Comparison of ENCODE assay signal across 13 cellular contexts in genomic region chr13:63396746-63397145, GRCh38.
DNase-seq lines count a peak whose midpoint lies in the region; ATAC-seq and TF ChIP-seq lines count a peak whose summit lies in the region.
"Had no signal": no experiment of that assay in that cellular context is flagged by ENCODE, and none has a peak within 500 bp of the region (broad histone marks: within the 10 kb centered on the region; RNA-seq: fewer than 3 reads in every experiment).

No MANE protein-coding gene starts in this region.

- H3K4me1 ChIP-seq in osteoblast (ENCODE audit: insufficient read depth, low read length) = no peaks in the 10 kb centered on the region

- ATAC-seq in stimulated activated naive CD8-positive, alpha-beta T cell treated with anti-CD3 and anti-CD28 coated beads, Interleukin-15, Interleukin-2, amounts not matched to agents 100 U/mL and 50 U/mL, for 24 hours = peak; percentile 28
- no peak for ATAC-seq in stimulated activated naive CD8-positive, alpha-beta T cell treated with anti-CD3 and anti-CD28 coated beads, Interleukin-15, amount 100 ng/mL, for 72 hours

- H3K9me3 ChIP-seq in osteoblast (ENCODE audit: low read depth, low read length) = no peaks in the 10 kb centered on the region

- H3K9me3 Mint-ChIP-seq in stimulated activated naive CD8-positive, alpha-beta T cell treated with anti-CD3 and anti-CD28 coated beads, Interleukin-15, amount 100 ng/mL, for 72 hours = peaks cover 0 to 1% of the 10 kb centered on the region in 2 donors

- H3K36me3 ChIP-seq in osteoblast (ENCODE audit: insufficient read depth, low read length) = no peaks in the 10 kb centered on the region

- no peak overlapping the region for H3K27ac Mint-ChIP-seq in stimulated activated naive CD8-positive, alpha-beta T cell treated with anti-CD3 and anti-CD28 coated beads, Interleukin-15, amount 100 ng/mL, for 72 hours
- H3K27ac Mint-ChIP-seq: B cell; CD4-positive, alpha-beta T cell had no signal

- H4K20me1 ChIP-seq in osteoblast (ENCODE audit: insufficient read depth, low read length) = no peaks in the 10 kb centered on the region

- no peak overlapping the region for H3K4me3 Mint-ChIP-seq in stimulated activated naive CD8-positive, alpha-beta T cell treated with anti-CD3 and anti-CD28 coated beads, Interleukin-15, amount 100 ng/mL, for 72 hours
- H3K4me3 Mint-ChIP-seq: B cell; CD4-positive, alpha-beta T cell had no signal

- no peak overlapping the region for H3K27ac ChIP-seq in osteoblast (ENCODE audit: low read depth, low read length)
- H3K27ac ChIP-seq: HL-60 had no signal

- H3K27me3 ChIP-seq in osteoblast (ENCODE audit: insufficient read depth, low read length) = no peaks in the 10 kb centered on the region

- no peak for DNase-seq in stimulated activated naive CD8-positive, alpha-beta T cell treated with anti-CD3 and anti-CD28 coated beads, Interleukin-15, Interleukin-2, amounts not matched to agents 100 U/mL and 50 U/mL, for 24 hours
- DNase-seq in stimulated activated naive CD8-positive, alpha-beta T cell treated with anti-CD3 and anti-CD28 coated beads, Interleukin-15, amount 100 ng/mL, for 72 hours = no peak
- DNase-seq in astrocyte of the hippocampus (ENCODE audit: low read depth, low spot score) = peak; percentile 6
- DNase-seq in osteoblast (ENCODE audit: insufficient read length, low spot score, missing footprints) = peak; percentile 19
- no peak for DNase-seq in putamen (ENCODE audit: low spot score)
- DNase-seq in kidney glomerular epithelial cell (lab: John Stamatoyannopoulos, UW) = no peak
- no peak for DNase-seq in GOT3 (lab: John Stamatoyannopoulos, UW)
- DNase-seq: Calu3; CD4-positive, alpha-beta T cell; DMS 273 treated with DMSO at 0.1 percent for 48 hours; H7 had no signal

- no peak for TF ChIP-seq CTCF in osteoblast (IDR thresholded peaks at IDR 0.05; ENCODE audit: extremely low read depth, low read depth, low read length)

- no peak overlapping the region for H3K4me3 ChIP-seq in osteoblast (ENCODE audit: insufficient read depth, low read length)

- H3K27me3 Mint-ChIP-seq in stimulated activated naive CD8-positive, alpha-beta T cell treated with anti-CD3 and anti-CD28 coated beads, Interleukin-15, amount 100 ng/mL, for 72 hours = no peaks in the 10 kb centered on the region
- H3K27me3 Mint-ChIP-seq: B cell; CD4-positive, alpha-beta T cell had no signal

- no peaks in the 10 kb centered on the region for H3K4me1 Mint-ChIP-seq in stimulated activated naive CD8-positive, alpha-beta T cell treated with anti-CD3 and anti-CD28 coated beads, Interleukin-15, amount 100 ng/mL, for 72 hours
- H3K4me1 Mint-ChIP-seq: B cell had no signal

- no peaks in the 10 kb centered on the region for H3K79me2 ChIP-seq in osteoblast (ENCODE audit: insufficient read depth, low read length)

- H2AFZ ChIP-seq in osteoblast (ENCODE audit: low read length) = no peak overlapping the region

- H3K4me2 ChIP-seq in osteoblast (ENCODE audit: insufficient read depth, low read length) = no peak overlapping the region

Comparison
In these comparisons a context has a peak if more than half of its experiments do, and no peak if none do; other contexts are left out.
1. DNase-seq: peak in astrocyte of the hippocampus (single experiment) and osteoblast (single experiment); none in stimulated activated naive CD8-positive, alpha-beta T cell treated with anti-CD3 and anti-CD28 coated beads, Interleukin-15, Interleukin-2, amounts not matched to agents 100 U/mL and 50 U/mL, for 24 hours (single experiment), stimulated activated naive CD8-positive, alpha-beta T cell treated with anti-CD3 and anti-CD28 coated beads, Interleukin-15, amount 100 ng/mL, for 72 hours (0 of 2), putamen (single experiment), kidney glomerular epithelial cell (single experiment) and GOT3 (single experiment).